In the genomic region with DNA sequence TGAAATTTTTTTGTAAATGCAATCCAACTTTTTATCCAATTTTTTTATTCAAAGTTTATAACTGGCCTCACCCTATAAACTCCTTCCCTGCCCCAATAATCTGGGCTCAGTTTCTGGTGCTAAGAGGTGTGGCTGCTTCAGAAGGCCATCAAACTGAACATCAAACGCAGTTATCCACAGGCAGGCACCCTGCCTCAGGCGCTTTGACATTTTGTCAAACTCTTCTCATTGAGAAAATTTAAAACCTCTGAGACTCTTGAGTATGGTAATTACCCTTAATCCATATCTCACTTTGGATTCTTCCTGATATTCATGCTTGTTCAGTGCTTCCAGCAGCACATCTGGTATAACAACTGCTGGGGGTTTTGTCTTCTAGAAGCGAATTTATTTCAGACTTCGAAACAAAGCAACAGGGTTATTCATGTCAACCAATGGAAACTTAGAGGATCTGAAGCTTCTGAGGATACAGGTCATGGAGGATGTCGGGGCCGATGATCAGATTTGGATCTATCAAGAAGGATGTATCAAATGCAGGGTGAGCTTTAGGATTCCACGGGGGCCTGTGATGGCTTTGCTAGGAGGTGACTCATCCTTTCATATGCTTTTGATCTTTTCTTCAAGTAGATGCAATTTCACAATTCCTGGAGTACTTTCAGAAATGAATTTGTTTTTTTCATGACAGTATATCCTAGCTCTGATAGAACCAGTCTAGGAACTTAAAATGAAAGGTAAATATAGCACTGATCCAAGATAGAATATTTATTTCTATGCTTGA, we compare ENCODE assay signal across 9 cellular contexts.
A peak's percentile ranks its signal among the peaks of the same experiment; 100 is the strongest.
DNase-seq lines count a peak whose midpoint lies in the region; ATAC-seq and TF ChIP-seq lines count a peak whose summit lies in the region.
"Had no signal": no experiment of that assay in that cellular context is flagged by ENCODE, and none has a peak within 500 bp of the region (broad histone marks: within the 10 kb centered on the region; RNA-seq: fewer than 3 reads in every experiment).

No MANE protein-coding gene starts in this region.

- DNase-seq in DMS53 (lab: John Stamatoyannopoulos, UW) (peak; percentile 16), DMS53 treated with DMSO at 0.1 percent for 48 hours (lab: John Stamatoyannopoulos, UW; ENCODE audit: unreplicated experiment) (no peak), RWPE1 (ENCODE audit: low spot score) (peak; percentile 61), epithelial cell of prostate (ENCODE audit: low read depth, low spot score) (no peak), DMS153 (lab: John Stamatoyannopoulos, UW) (no peak), germinal center (ENCODE audit: low spot score) (no peak), HuH-7 (ENCODE audit: low spot score) (no peak)
- DNase-seq in stimulated activated naive CD8-positive, alpha-beta T cell treated with anti-CD3 and anti-CD28 coated beads, Interleukin-15, Interleukin-2, amounts not matched to agents 100 U/mL and 50 U/mL, for 24 hours, result no peak
- DNase-seq: nephron progenitor cell had no signal

- CTCF ChIA-PET in RWPE1 (lab: Yijun Ruan, JAX), result interaction anchor here (0.7 to 1.7 kb wide), 4 partner anchors 9 to 201 kb away, joined by 3 to 5 read pairs (median 4); partner anchors contain the start of gene CRYBG1

- peak; percentile 61 for ATAC-seq in stimulated activated naive CD8-positive, alpha-beta T cell treated with anti-CD3 and anti-CD28 coated beads, Interleukin-15, Interleukin-2, amounts not matched to agents 100 U/mL and 50 U/mL, for 24 hours

- H3K27ac ChIP-seq in RWPE1 (no peak overlapping the region), epithelial cell of prostate (peak overlapping the region; percentile 66)

- POLR2A ChIA-PET in RWPE1 (lab: Yijun Ruan, JAX; ENCODE audit: low non-redundant PET), result no interaction called here

- TF ChIP-seq CTCF in RWPE1 (conservative IDR thresholded peaks at IDR 0.05; ENCODE audit: low read depth), result no peak

Comparison
In these comparisons a context has a peak if more than half of its experiments do, and no peak if none do; other contexts are left out.
1. DNase-seq: peak in DMS53 (single experiment) and RWPE1 (single experiment); none in DMS53 treated with DMSO at 0.1 percent for 48 hours (single experiment), epithelial cell of prostate (single experiment), stimulated activated naive CD8-positive, alpha-beta T cell treated with anti-CD3 and anti-CD28 coated beads, Interleukin-15, Interleukin-2, amounts not matched to agents 100 U/mL and 50 U/mL, for 24 hours (single experiment), DMS153 (single experiment), germinal center (single experiment) and HuH-7 (single experiment).